Comparison of ENCODE assay signal across 38 cellular contexts in genomic region chr6:119055069-119055468, GRCh38.
"Had no signal": no experiment of that assay in that cellular context is flagged by ENCODE, and none has a peak within 500 bp of the region (broad histone marks: within the 10 kb centered on the region; RNA-seq: fewer than 3 reads in every experiment).

No MANE protein-coding gene starts in this region.

- H3K9me3 Mint-ChIP-seq: activated CD4-positive, alpha-beta T cell treated with anti-CD3 and anti-CD28 coated beads, Interleukin-2, amount 10 ng/mL, durations not matched to agents 24 days and 14 days; activated naive CD4-positive, alpha-beta T cell treated with anti-CD3 and anti-CD28 coated beads, Interleukin-2, amount 50 U/mL, for 72 hours; activated T-cell treated with anti-CD3 and anti-CD28 coated beads, Interleukin-2, amount 50 U/mL, for 72 hours; activated T-helper 17 cell treated with anti-CD3 and anti-CD28 coated beads, Interleukin-2, amount 50 U/mL, for 72 hours; central memory CD8-positive, alpha-beta T cell; T-helper 2 cell treated with Interferon-gamma antibody and Interleukin-4, amounts not matched to agents 5 μg/mL and 100 μg/mL, for 36 hours had no signal

- H3K4me3 Mint-ChIP-seq: activated B cell treated with CpG ODN at 0.5 μM for 24 hours; activated CD4-positive, alpha-beta memory T cell treated with anti-CD3 and anti-CD28 coated beads for 36 hours; activated CD4-positive, alpha-beta T cell treated with anti-CD3 and anti-CD28 coated beads, Interleukin-2, amount 10 ng/mL, durations not matched to agents 24 days and 14 days; activated CD8-positive, alpha-beta T cell treated with anti-CD3 and anti-CD28 coated beads for 36 hours; activated naive CD4-positive, alpha-beta T cell treated with anti-CD3 and anti-CD28 coated beads for 36 hours; activated naive CD8-positive, alpha-beta T cell treated with anti-CD3 and anti-CD28 coated beads for 36 hours; activated T-cell treated with anti-CD3 and anti-CD28 coated beads, Interleukin-2, amount 50 U/mL, for 4 hours; activated T-cell treated with anti-CD3 and anti-CD28 coated beads, Interleukin-2, amount 50 U/mL, for 72 hours; activated T-helper 1 cell treated with anti-CD3 and anti-CD28 coated beads, Interleukin-12 subunit alpha, Interleukin-12 subunit beta, Interleukin-2, Interleukin-4 antibody, amounts not matched to agents 30 ng/mL and 10 ng/mL and 1 ng/mL, durations not matched to agents 14 hours and 24 hours and 36 hours; activated T-helper 17 cell treated with anti-CD3 and anti-CD28 coated beads, Interleukin-2, amount 50 U/mL, for 72 hours; brain; central memory CD8-positive, alpha-beta T cell; T-helper 1 cell treated with Interleukin-12 subunit alpha and Interleukin-12 subunit beta and Interleukin-4 antibody, amounts not matched to agents 30 μg/mL and 1 μg/mL, for 36 hours; T-helper 2 cell treated with Interferon-gamma antibody and Interleukin-4, amounts not matched to agents 5 μg/mL and 100 μg/mL, for 36 hours had no signal

- FAIRE-seq: bronchial epithelial cell, TTC549 had no signal

- H3K36me3 ChIP-seq: adrenal gland, ascending aorta, cardiac muscle cell had no signal

- DNase-seq: activated B cell treated with CpG ODN at 0.5 μM for 24 hours; activated CD4-positive, alpha-beta memory T cell treated with anti-CD3 and anti-CD28 coated beads for 36 hours; activated CD4-positive, alpha-beta T cell treated with anti-CD3 and anti-CD28 coated beads for 4 hours; activated CD4-positive, alpha-beta T cell treated with anti-CD3 and anti-CD28 coated beads, Interleukin-2, amount 50 U/mL, for 1 hour; activated CD4-positive, alpha-beta T cell treated with anti-CD3 and anti-CD28 coated beads, Interleukin-2, amount 50 U/mL, for 4 hours; activated CD4-positive, CD25-positive, alpha-beta regulatory T cell treated with anti-CD3 and anti-CD28 coated beads, Interleukin-2, amount 50 U/mL, for 72 hours; activated CD8-positive, alpha-beta memory T cell treated with anti-CD3 and anti-CD28 coated beads, Interleukin-2, amount 50 U/mL, for 4 hours; activated CD8-positive, alpha-beta T cell treated with anti-CD3 and anti-CD28 coated beads for 36 hours; activated effector memory CD4-positive, alpha-beta T cell treated with anti-CD3 and anti-CD28 coated beads, Interleukin-2, amount 50 U/mL, for 16 hours; activated gamma-delta T cell treated with Interleukin-2 at 50 U/mL for 16 hours; activated naive CD4-positive, alpha-beta T cell; activated naive CD4-positive, alpha-beta T cell treated with anti-CD3 and anti-CD28 coated beads for 36 hours; activated naive CD4-positive, alpha-beta T cell treated with anti-CD3 and anti-CD28 coated beads, Interleukin-2, amount 50 U/mL, for 16 hours; activated naive CD8-positive, alpha-beta T cell treated with anti-CD3 and anti-CD28 coated beads for 36 hours; activated T-cell treated with anti-CD3 and anti-CD28 coated beads for 4 hours; activated T-cell treated with anti-CD3 and anti-CD28 coated beads, Interleukin-2, amount 50 U/mL, for 1 hour; activated T-cell treated with anti-CD3 and anti-CD28 coated beads, Interleukin-2, amount 50 U/mL, for 4 hours; activated T-cell treated with anti-CD3 and anti-CD28 coated beads, Interleukin-2, amount 50 U/mL, for 72 hours; adrenal gland; amygdala; anterior cingulate cortex; caudate nucleus; cerebellar nuclear complex; T-helper 2 cell; T-helper 9 cell had no signal

- H3K9me3 ChIP-seq: adrenal gland, ascending aorta had no signal

- H3K4me3 ChIP-seq: adrenal gland, ascending aorta, cardiac muscle cell had no signal

- H3K27ac Mint-ChIP-seq: activated B cell treated with CpG ODN at 0.5 μM for 24 hours; activated CD4-positive, alpha-beta memory T cell treated with anti-CD3 and anti-CD28 coated beads for 36 hours; activated CD4-positive, alpha-beta T cell treated with anti-CD3 and anti-CD28 coated beads, Interleukin-2, amount 10 ng/mL, durations not matched to agents 24 days and 14 days; activated CD8-positive, alpha-beta T cell treated with anti-CD3 and anti-CD28 coated beads for 36 hours; activated naive CD4-positive, alpha-beta T cell treated with anti-CD3 and anti-CD28 coated beads for 36 hours; activated naive CD4-positive, alpha-beta T cell treated with anti-CD3 and anti-CD28 coated beads, Interleukin-2, amount 50 U/mL, for 72 hours; activated naive CD8-positive, alpha-beta T cell treated with anti-CD3 and anti-CD28 coated beads for 36 hours; activated T-cell treated with anti-CD3 and anti-CD28 coated beads, Interleukin-2, amount 50 U/mL, for 72 hours; activated T-helper 1 cell treated with anti-CD3 and anti-CD28 coated beads, Interleukin-12 subunit alpha, Interleukin-12 subunit beta, Interleukin-2, Interleukin-4 antibody, amounts not matched to agents 30 ng/mL and 10 ng/mL and 1 ng/mL, durations not matched to agents 14 hours and 24 hours and 36 hours; activated T-helper 17 cell treated with anti-CD3 and anti-CD28 coated beads, Interleukin-2, amount 50 U/mL, for 72 hours; T-helper 1 cell treated with Interleukin-12 subunit alpha and Interleukin-12 subunit beta and Interleukin-4 antibody, amounts not matched to agents 30 μg/mL and 1 μg/mL, for 36 hours; T-helper 2 cell treated with Interferon-gamma antibody and Interleukin-4, amounts not matched to agents 5 μg/mL and 100 μg/mL, for 36 hours had no signal

- H3K27ac ChIP-seq: adrenal gland, ascending aorta, cardiac muscle cell, VCaP had no signal

- H3K4me1 Mint-ChIP-seq: activated B cell treated with CpG ODN at 0.5 μM for 24 hours, brain had no signal

- H3K36me3 Mint-ChIP-seq: activated CD4-positive, alpha-beta memory T cell treated with anti-CD3 and anti-CD28 coated beads for 36 hours; activated naive CD8-positive, alpha-beta T cell treated with anti-CD3 and anti-CD28 coated beads for 36 hours had no signal

- H3K4me1 ChIP-seq: adrenal gland, ascending aorta had no signal

- H3K27me3 Mint-ChIP-seq: activated CD4-positive, alpha-beta memory T cell treated with anti-CD3 and anti-CD28 coated beads for 36 hours; activated CD4-positive, alpha-beta T cell treated with anti-CD3 and anti-CD28 coated beads, Interleukin-2, amount 10 ng/mL, durations not matched to agents 24 days and 14 days; activated CD8-positive, alpha-beta T cell treated with anti-CD3 and anti-CD28 coated beads for 36 hours; activated naive CD8-positive, alpha-beta T cell treated with anti-CD3 and anti-CD28 coated beads for 36 hours; activated T-helper 17 cell treated with anti-CD3 and anti-CD28 coated beads, Interleukin-2, amount 50 U/mL, for 72 hours; central memory CD8-positive, alpha-beta T cell had no signal
